ENCODE assay signal across 27 cellular contexts in the genomic region with DNA sequence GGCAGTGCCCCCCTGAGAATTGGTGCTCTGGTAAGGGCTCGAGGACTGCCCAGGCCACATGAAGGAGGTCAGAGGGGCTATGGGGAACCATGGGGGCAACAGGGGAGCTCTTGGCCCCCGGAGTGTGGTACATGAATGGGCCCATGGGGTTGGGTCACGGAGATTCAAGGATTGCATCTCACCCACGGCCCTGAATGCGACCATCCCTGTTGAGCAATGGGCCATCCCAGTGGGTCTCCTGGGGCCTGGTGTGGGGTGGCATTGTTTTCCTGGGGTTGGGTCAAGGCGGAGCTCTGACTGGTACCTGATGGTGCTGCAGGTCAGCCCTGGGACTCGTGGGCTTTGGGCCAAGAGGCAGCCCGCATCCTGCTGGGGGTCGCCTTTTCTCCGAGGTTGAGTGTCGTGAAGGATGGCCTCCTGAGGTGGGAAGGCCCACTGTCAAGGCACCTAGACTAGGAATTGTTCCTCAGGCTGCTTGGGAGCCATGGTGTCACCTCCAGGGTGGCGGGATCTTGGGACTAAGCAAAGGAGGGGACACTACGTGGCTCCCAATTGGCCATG.
DNase-seq lines count a peak whose midpoint lies in the region; ATAC-seq and TF ChIP-seq lines count a peak whose summit lies in the region.
"Had no signal": no experiment of that assay in that cellular context is flagged by ENCODE, and none has a peak within 500 bp of the region (broad histone marks: within the 10 kb centered on the region; RNA-seq: fewer than 3 reads in every experiment).

No MANE protein-coding gene starts in this region.

- H4K20me1 ChIP-seq in osteoblast (ENCODE audit: insufficient read depth, low read length) (no peaks in the 10 kb centered on the region), PC-9 (ENCODE audit: insufficient read depth) (no peaks in the 10 kb centered on the region)

- H3K18ac ChIP-seq in mesendoderm (ENCODE audit: low read length) = no peak overlapping the region

- no peak overlapping the region for H3K23ac ChIP-seq in mesendoderm (ENCODE audit: low read length)

- H3K9me3 Mint-ChIP-seq in activated naive CD4-positive, alpha-beta T cell treated with anti-CD3 and anti-CD28 coated beads for 36 hours = peaks cover 8% of the 10 kb centered on the region
- H3K9me3 Mint-ChIP-seq: central memory CD8-positive, alpha-beta T cell had no signal

- H3K36me3 ChIP-seq in heart left ventricle (no peaks in the 10 kb centered on the region), osteoblast (ENCODE audit: insufficient read depth, low read length) (no peaks in the 10 kb centered on the region), aorta (ENCODE audit: control insufficient read depth in 1 of 2, insufficient read depth in 2 of 2, low read length in 1 of 2) (no peaks in the 10 kb centered on the region), mesendoderm (ENCODE audit: control insufficient read depth, insufficient read depth, low read length) (no peaks in the 10 kb centered on the region), PC-9 (ENCODE audit: low read depth) (no peaks in the 10 kb centered on the region)
- H3K36me3 ChIP-seq: transverse colon had no signal

- no peaks in the 10 kb centered on the region for H3K27me3 Mint-ChIP-seq in activated naive CD4-positive, alpha-beta T cell treated with anti-CD3 and anti-CD28 coated beads for 36 hours (ENCODE audit: low read depth)
- H3K27me3 Mint-ChIP-seq: activated naive CD8-positive, alpha-beta T cell treated with anti-CD3 and anti-CD28 coated beads, Interleukin-2, amount 10 ng/mL, durations not matched to agents 7 days and 5 days; central memory CD8-positive, alpha-beta T cell; progenitor cell of endocrine pancreas had no signal

- TF ChIP-seq POLR2A in heart left ventricle (IDR thresholded peaks at IDR 0.05) = no peak

- H3K27ac ChIP-seq in heart left ventricle (no peak overlapping the region), osteoblast (ENCODE audit: low read depth, low read length) (no peak overlapping the region), aorta (ENCODE audit: low read depth in 1 of 2, low read length in 2 of 2) (no peak overlapping the region), mesendoderm (ENCODE audit: low read depth, low read length) (no peak overlapping the region), PC-9 (no peak overlapping the region)
- H3K27ac ChIP-seq: skin epidermis, stomach, transverse colon had no signal

- intact Hi-C loops in activated naive CD4-positive, alpha-beta T cell treated with anti-CD3 and anti-CD28 coated beads for 36 hours (cut with micrococcal nuclease) = no loop called here
- intact Hi-C loops in heart left ventricle (cut with DNase I) (no loop called here), aorta (cut with DNase I) (no loop called here), PC-9 (cut with micrococcal nuclease; ENCODE audit: unreplicated experiment) (no loop called here)

- H3K9me3 ChIP-seq in heart left ventricle (peaks cover 0 to 42% (median 0%) of the 10 kb centered on the region in 12 donors), osteoblast (ENCODE audit: low read depth, low read length) (no peaks in the 10 kb centered on the region), aorta (ENCODE audit: control insufficient read depth, low read length) (no peaks in the 10 kb centered on the region), PC-9 (ENCODE audit: insufficient read depth, low read depth) (no peaks in the 10 kb centered on the region)

- H4K8ac ChIP-seq in mesendoderm (ENCODE audit: low read depth, low read length) = no peak overlapping the region

- no peaks in the 10 kb centered on the region for H3F3A ChIP-seq in PC-9 (ENCODE audit: insufficient read depth, low read depth)

- H3K27me3 ChIP-seq in heart left ventricle (no peaks in the 10 kb centered on the region), osteoblast (ENCODE audit: insufficient read depth, low read length) (no peaks in the 10 kb centered on the region), aorta (ENCODE audit: control insufficient read depth in 1 of 2, insufficient read depth in 2 of 2, low read length in 1 of 2) (no peaks in the 10 kb centered on the region), mesendoderm (ENCODE audit: insufficient read depth, low read length, poor library complexity) (no peaks in the 10 kb centered on the region), PC-9 (ENCODE audit: insufficient read depth, low read depth) (no peaks in the 10 kb centered on the region)
- H3K27me3 ChIP-seq: stomach, transverse colon had no signal

- H3K79me1 ChIP-seq in mesendoderm (ENCODE audit: low read length) = no peaks in the 10 kb centered on the region

- H2BK5ac ChIP-seq in mesendoderm (ENCODE audit: low read length) = no peak overlapping the region

- WGBS in heart left ventricle, 4 donors = 74 to 85% (median 79%) methylated on average over 7 to 13 of the region's 13 CpGs
- WGBS in aorta, 2 donors = 85 to 88% methylated on average over 13 of the region's 13 CpGs
- no CpG with 5 or more reads among the region's 13 CpGs for WGBS in mesendoderm (ENCODE audit: extremely low coverage, insufficient coverage, low lambda C conversion rate)

- H3K4me1 ChIP-seq in heart left ventricle (no peaks in the 10 kb centered on the region), osteoblast (ENCODE audit: insufficient read depth, low read length) (no peaks in the 10 kb centered on the region), aorta (ENCODE audit: control insufficient read depth in 1 of 2, insufficient read depth in 2 of 2, low read length in 2 of 2) (no peaks in the 10 kb centered on the region), mesendoderm (ENCODE audit: control insufficient read depth, low read depth, low read length) (no peaks in the 10 kb centered on the region), PC-9 (replicated peaks; ENCODE audit: insufficient read depth) (no peaks in the 10 kb centered on the region)
- H3K4me1 ChIP-seq: stomach, transverse colon had no signal

- H3K9me2 ChIP-seq in PC-9 (ENCODE audit: insufficient read depth) = no peaks in the 10 kb centered on the region

- no peak overlapping the region for H2BK120ac ChIP-seq in mesendoderm (ENCODE audit: low read depth, low read length)

- H3K9ac ChIP-seq in mesendoderm (ENCODE audit: low read length) = no peak overlapping the region

- H3K4me3 ChIP-seq in heart left ventricle (no peak overlapping the region), osteoblast (ENCODE audit: insufficient read depth, low read length) (no peak overlapping the region), aorta (ENCODE audit: low read length in 2 of 2) (no peak overlapping the region), mesendoderm (ENCODE audit: low read length) (no peak overlapping the region), PC-9 (no peak overlapping the region)
- H3K4me3 ChIP-seq: lung, skin epidermis, stomach, transverse colon had no signal

- peak; percentile 5 for DNase-seq in activated naive CD4-positive, alpha-beta T cell treated with anti-CD3 and anti-CD28 coated beads, Interleukin-2, amount 50 U/mL, for 16 hours
- no peak for DNase-seq in activated naive CD4-positive, alpha-beta T cell treated with anti-CD3 and anti-CD28 coated beads for 36 hours
- DNase-seq in heart left ventricle = peak in 4 of 5 donors; percentile 5 to 47 (median 12)
- DNase-seq in osteoblast (ENCODE audit: insufficient read length, low spot score, missing footprints) = peak; percentile 26
- peak; percentile 30 to 40 for DNase-seq in aorta
- no peak for DNase-seq in mesendoderm
- DNase-seq in HEK293T (ENCODE audit: extremely low spot score) = no peak
- no peak for DNase-seq in PC-9
- DNase-seq: ACHN; activated CD4-positive, alpha-beta T cell treated with anti-CD3 and anti-CD28 coated beads for 4 hours; activated naive CD8-positive, alpha-beta T cell treated with anti-CD3 and anti-CD28 coated beads, Interleukin-2, amount 10 ng/mL, durations not matched to agents 7 days and 5 days; DMS53; IMR-90; NCI-H187; NCI-H2171; NCI-H510A; PC-3; SHP77 treated with DMSO at 0.1 percent for 48 hours; stimulated activated CD8-positive, alpha-beta memory T cell treated with anti-CD3 and anti-CD28 coated beads, Interleukin-4, amount 100 ng/mL, for 48 hours; stomach; transverse colon had no signal

- H2AK5ac ChIP-seq in mesendoderm (ENCODE audit: low read length) = no peak overlapping the region

- ATAC-seq in heart left ventricle (no peak), aorta (ENCODE audit: low FRiP score) (no peak)
- ATAC-seq: PC-3 had no signal

- no peak overlapping the region for H4K5ac ChIP-seq in mesendoderm (ENCODE audit: low read length)

- no peak for TF ChIP-seq CTCF in heart left ventricle (IDR thresholded peaks at IDR 0.05)
- no peak for TF ChIP-seq CTCF in osteoblast (IDR thresholded peaks at IDR 0.05; ENCODE audit: extremely low read depth, low read depth, low read length)
- TF ChIP-seq CTCF in PC-9 (conservative IDR thresholded peaks at IDR 0.05) = no peak

- H3K79me2 ChIP-seq in osteoblast (ENCODE audit: insufficient read depth, low read length) (no peaks in the 10 kb centered on the region), mesendoderm (ENCODE audit: control insufficient read depth, insufficient read depth, low read length) (no peaks in the 10 kb centered on the region), PC-9 (ENCODE audit: low read depth) (no peaks in the 10 kb centered on the region)

- no peak overlapping the region for H3K4me3 Mint-ChIP-seq in activated naive CD4-positive, alpha-beta T cell treated with anti-CD3 and anti-CD28 coated beads for 36 hours
- H3K4me3 Mint-ChIP-seq: activated naive CD8-positive, alpha-beta T cell treated with anti-CD3 and anti-CD28 coated beads, Interleukin-2, amount 10 ng/mL, durations not matched to agents 7 days and 5 days; central memory CD8-positive, alpha-beta T cell; neural crest cell; T-helper 2 cell treated with Interferon-gamma antibody and Interleukin-4, amounts not matched to agents 5 μg/mL and 100 μg/mL, for 36 hours had no signal

- H2AFZ ChIP-seq in osteoblast (ENCODE audit: low read length) (no peak overlapping the region), PC-9 (no peak overlapping the region)

- no peaks in the 10 kb centered on the region for H3K4me1 Mint-ChIP-seq in activated naive CD4-positive, alpha-beta T cell treated with anti-CD3 and anti-CD28 coated beads for 36 hours (ENCODE audit: low read depth)
- H3K4me1 Mint-ChIP-seq: activated naive CD8-positive, alpha-beta T cell treated with anti-CD3 and anti-CD28 coated beads, Interleukin-2, amount 10 ng/mL, durations not matched to agents 7 days and 5 days; central memory CD8-positive, alpha-beta T cell; neural crest cell had no signal

- no peak overlapping the region for H3K4ac ChIP-seq in mesendoderm (ENCODE audit: low read depth, low read length)

- H3K56ac ChIP-seq in mesendoderm (ENCODE audit: low read length) = no peak overlapping the region

- H2BK15ac ChIP-seq in mesendoderm (replicated peaks; ENCODE audit: low read depth) = no peak overlapping the region

- H3K27ac Mint-ChIP-seq in activated naive CD4-positive, alpha-beta T cell treated with anti-CD3 and anti-CD28 coated beads for 36 hours = no peak overlapping the region
- H3K27ac Mint-ChIP-seq: activated naive CD8-positive, alpha-beta T cell treated with anti-CD3 and anti-CD28 coated beads, Interleukin-2, amount 10 ng/mL, durations not matched to agents 7 days and 5 days; progenitor cell of endocrine pancreas; T-helper 2 cell treated with Interferon-gamma antibody and Interleukin-4, amounts not matched to agents 5 μg/mL and 100 μg/mL, for 36 hours had no signal

- BruUV-seq in PC-9 (replicated peaks; lab: Mats Ljungman, UMichigan) = no TSS peak

- H3K36me3 Mint-ChIP-seq in activated naive CD4-positive, alpha-beta T cell treated with anti-CD3 and anti-CD28 coated beads for 36 hours (ENCODE audit: low read depth) = no peaks in the 10 kb centered on the region
- H3K36me3 Mint-ChIP-seq: activated naive CD8-positive, alpha-beta T cell treated with anti-CD3 and anti-CD28 coated beads, Interleukin-2, amount 10 ng/mL, durations not matched to agents 7 days and 5 days had no signal

- no peak overlapping the region for H3K4me2 ChIP-seq in osteoblast (ENCODE audit: insufficient read depth, low read length)
- H3K4me2 ChIP-seq in mesendoderm (ENCODE audit: low read length) = no peak overlapping the region
- H3K4me2 ChIP-seq in PC-9 = no peak overlapping the region

- CTCF ChIA-PET in activated naive CD4-positive, alpha-beta T cell treated with anti-CD3 and anti-CD28 coated beads for 36 hours (lab: Charles Lee) = no interaction called here
- CTCF ChIA-PET in HEK293T (lab: Yijun Ruan, JAX) (no interaction called here), PC-9 (lab: Charles Lee) (no interaction called here)

- POLR2A ChIA-PET in HEK293T (lab: Yijun Ruan, JAX) (no interaction called here), PC-9 (lab: Charles Lee; ENCODE audit: unreplicated experiment) (no interaction called here)

Comparison
In these comparisons a context has a peak if more than half of its experiments do, and no peak if none do; other contexts are left out.
1. DNase-seq: peak in activated naive CD4-positive, alpha-beta T cell treated with anti-CD3 and anti-CD28 coated beads, Interleukin-2, amount 50 U/mL, for 16 hours (single experiment), heart left ventricle (4 of 5), osteoblast (single experiment) and aorta (2 of 2); none in activated naive CD4-positive, alpha-beta T cell treated with anti-CD3 and anti-CD28 coated beads for 36 hours (single experiment), mesendoderm (single experiment), HEK293T (single experiment) and PC-9 (0 of 2).